In genomic region chr5:169018980-169019379, GRCh38 we compare ENCODE assay signal across 19 cellular contexts.
DNase-seq lines count a peak whose midpoint lies in the region; TF ChIP-seq lines count a peak whose summit lies in the region.
"Had no signal": no experiment of that assay in that cellular context is flagged by ENCODE, and none has a peak within 500 bp of the region (broad histone marks: within the 10 kb centered on the region; RNA-seq: fewer than 3 reads in every experiment).

No MANE protein-coding gene starts in this region.

- H3K79me2 ChIP-seq in mesendoderm (ENCODE audit: control insufficient read depth, insufficient read depth, low read length), result no peaks in the 10 kb centered on the region

- no peak for TF ChIP-seq CTCF in adrenal gland (IDR thresholded peaks at IDR 0.05)
- no peak for TF ChIP-seq CTCF in coronary artery (IDR thresholded peaks at IDR 0.05)
- no peak for TF ChIP-seq CTCF in testis (IDR thresholded peaks at IDR 0.05)
- TF ChIP-seq CTCF in brain microvascular endothelial cell (IDR thresholded peaks at IDR 0.05; ENCODE audit: low read depth, low read length, missing control alignments), result no peak

- H3K9ac ChIP-seq in mesendoderm (ENCODE audit: low read length), result no peak overlapping the region
- H3K9ac ChIP-seq: BLaER1 treated with 17β-estradiol and CSF1 and Interleukin-3, amounts not matched to agents 10 nM and 100 nM had no signal

- no peak overlapping the region for H3K4me2 ChIP-seq in mesendoderm (ENCODE audit: low read length)
- H3K4me2 ChIP-seq: BLaER1 treated with 17β-estradiol and CSF1 and Interleukin-3, amounts not matched to agents 10 nM and 100 nM; GM23338 had no signal

- H2BK15ac ChIP-seq in mesendoderm (replicated peaks; ENCODE audit: low read depth), result no peak overlapping the region

- H3K4me1 ChIP-seq in adrenal gland (replicated peaks in 1 of 2), result no peaks in the 10 kb centered on the region
- no peaks in the 10 kb centered on the region for H3K4me1 ChIP-seq in mesendoderm (ENCODE audit: control insufficient read depth, low read depth, low read length)
- H3K4me1 ChIP-seq in testis, result peaks cover 9% of the 10 kb centered on the region
- no peaks in the 10 kb centered on the region for H3K4me1 ChIP-seq in CD4-positive, alpha-beta memory T cell (ENCODE audit: insufficient read depth, low read length)
- H3K4me1 ChIP-seq: BLaER1 treated with 17β-estradiol and CSF1 and Interleukin-3, amounts not matched to agents 10 nM and 100 nM had no signal

- POLR2A ChIA-PET in CD4-positive, alpha-beta memory T cell (lab: Charles Lee; ENCODE audit: partially characterized antibody), result no interaction called here

- no peak overlapping the region for H3K23ac ChIP-seq in mesendoderm (ENCODE audit: low read length)

- no peak overlapping the region for H3K27ac Mint-ChIP-seq in CD4-positive, alpha-beta memory T cell
- H3K27ac Mint-ChIP-seq: B cell; CD8-positive, alpha-beta memory T cell; GM23338; IgD-negative memory B cell had no signal

- H3K4me3 ChIP-seq in adrenal gland (no peak overlapping the region), coronary artery (peak overlapping the region; percentile 27), mesendoderm (ENCODE audit: low read length) (no peak overlapping the region), testis (no peak overlapping the region), brain microvascular endothelial cell (ENCODE audit: low read depth, low read length) (no peak overlapping the region)
- no peak overlapping the region for H3K4me3 ChIP-seq in CD4-positive, alpha-beta memory T cell (ENCODE audit: low read length in 2 of 2)
- H3K4me3 ChIP-seq: BLaER1 treated with 17β-estradiol and CSF1 and Interleukin-3, amounts not matched to agents 10 nM and 100 nM; GM23338 had no signal

- no peak overlapping the region for H2BK120ac ChIP-seq in mesendoderm (ENCODE audit: low read depth, low read length)

- 46 to 54% (median 47%) methylated on average over 6 of the region's 6 CpGs for WGBS in adrenal gland, 4 donors
- WGBS in mesendoderm (ENCODE audit: extremely low coverage, insufficient coverage, low lambda C conversion rate), result no CpG with 5 or more reads among the region's 6 CpGs
- 43 to 51% methylated on average over 6 of the region's 6 CpGs for WGBS in testis, 2 donors

- H3K4me3 Mint-ChIP-seq in CD4-positive, alpha-beta memory T cell, result no peak overlapping the region
- H3K4me3 Mint-ChIP-seq: B cell; CD8-positive, alpha-beta memory T cell; GM23338; IgD-negative memory B cell had no signal

- no peak overlapping the region for H4K8ac ChIP-seq in mesendoderm (ENCODE audit: low read depth, low read length)

- no peak overlapping the region for H3K4ac ChIP-seq in mesendoderm (ENCODE audit: low read depth, low read length)

- H4K5ac ChIP-seq in mesendoderm (ENCODE audit: low read length), result no peak overlapping the region

- CTCF ChIA-PET in CD4-positive, alpha-beta memory T cell (lab: Charles Lee; ENCODE audit: partially characterized antibody), result no interaction called here

- intact Hi-C loops in adrenal gland (cut with DNase I), result no loop called here
- intact Hi-C loops in testis (cut with DNase I; ENCODE audit: low total_unique reads), result no loop called here
- intact Hi-C loops in CD4-positive, alpha-beta memory T cell (cut with micrococcal nuclease), result no loop called here

- TF ChIP-seq POLR2A in adrenal gland (IDR thresholded peaks at IDR 0.05) (no peak), testis (IDR thresholded peaks at IDR 0.05) (no peak)

- peaks cover 0 to 1% (median 0%) of the 10 kb centered on the region in 8 donors for H3K9me3 Mint-ChIP-seq in CD4-positive, alpha-beta memory T cell
- H3K9me3 Mint-ChIP-seq: GM23338, IgD-negative memory B cell had no signal

- in situ Hi-C loops in brain microvascular endothelial cell (cut with HindIII; ENCODE audit: low pct_ligation_motif_present, low sequenced_read_pairs), result no loop called here

- no peak overlapping the region for H3K18ac ChIP-seq in mesendoderm (ENCODE audit: low read length)

- H3K27me3 ChIP-seq in adrenal gland (no peaks in the 10 kb centered on the region), mesendoderm (ENCODE audit: insufficient read depth, low read length, poor library complexity) (no peaks in the 10 kb centered on the region), testis (no peaks in the 10 kb centered on the region), brain microvascular endothelial cell (replicated peaks) (no peaks in the 10 kb centered on the region)
- no peaks in the 10 kb centered on the region for H3K27me3 ChIP-seq in CD4-positive, alpha-beta memory T cell (ENCODE audit: insufficient read depth, low read length)
- H3K27me3 ChIP-seq: BLaER1 treated with 17β-estradiol and CSF1 and Interleukin-3, amounts not matched to agents 10 nM and 100 nM had no signal

- H3K27me3 Mint-ChIP-seq in CD4-positive, alpha-beta memory T cell, result peaks cover 4 to 5% of the 10 kb centered on the region in 2 donors

- no peak overlapping the region for H2BK5ac ChIP-seq in mesendoderm (ENCODE audit: low read length)

- H3K36me3 ChIP-seq in adrenal gland (replicated peaks in 1 of 2) (no peaks in the 10 kb centered on the region), mesendoderm (ENCODE audit: control insufficient read depth, insufficient read depth, low read length) (no peaks in the 10 kb centered on the region), testis (ENCODE audit: low read depth, missing control alignments) (no peaks in the 10 kb centered on the region), brain microvascular endothelial cell (replicated peaks) (no peaks in the 10 kb centered on the region)
- H3K36me3 ChIP-seq in CD4-positive, alpha-beta memory T cell (ENCODE audit: insufficient read depth, low read length), result no peaks in the 10 kb centered on the region
- H3K36me3 ChIP-seq: BLaER1 treated with 17β-estradiol and CSF1 and Interleukin-3, amounts not matched to agents 10 nM and 100 nM had no signal

- H3K36me3 Mint-ChIP-seq in CD4-positive, alpha-beta memory T cell, result no peaks in the 10 kb centered on the region
- H3K36me3 Mint-ChIP-seq: CD8-positive, alpha-beta memory T cell; IgD-negative memory B cell had no signal

- peak overlapping the region in 1 of 5 donors; percentile 63 for H3K27ac ChIP-seq in adrenal gland
- H3K27ac ChIP-seq in coronary artery, result peak overlapping the region in 1 of 2 donors; percentile 2
- H3K27ac ChIP-seq in mesendoderm (ENCODE audit: low read depth, low read length), result no peak overlapping the region
- H3K27ac ChIP-seq in testis, result no peak overlapping the region
- no peak overlapping the region for H3K27ac ChIP-seq in CD4-positive, alpha-beta memory T cell (ENCODE audit: low read depth, low read length)
- no peak overlapping the region for H3K27ac ChIP-seq in brain microvascular endothelial cell
- H3K27ac ChIP-seq: BLaER1 treated with 17β-estradiol and CSF1 and Interleukin-3, amounts not matched to agents 10 nM and 100 nM; HL-60 had no signal

- no peaks in the 10 kb centered on the region for H3K79me1 ChIP-seq in mesendoderm (ENCODE audit: low read length)

- H2AK5ac ChIP-seq in mesendoderm (ENCODE audit: low read length), result no peak overlapping the region

- no peak overlapping the region for H3K56ac ChIP-seq in mesendoderm (ENCODE audit: low read length)

- H3K9me3 ChIP-seq in adrenal gland (replicated peaks in 1 of 3) (no peaks in the 10 kb centered on the region), testis (no peaks in the 10 kb centered on the region)
- no peaks in the 10 kb centered on the region for H3K9me3 ChIP-seq in CD4-positive, alpha-beta memory T cell (ENCODE audit: control insufficient read depth in 1 of 2, low read length in 2 of 2)
- H3K9me3 ChIP-seq: BLaER1 treated with 17β-estradiol and CSF1 and Interleukin-3, amounts not matched to agents 10 nM and 100 nM had no signal

- H3K4me1 Mint-ChIP-seq in CD4-positive, alpha-beta memory T cell, result no peaks in the 10 kb centered on the region
- H3K4me1 Mint-ChIP-seq: B cell; CD8-positive, alpha-beta memory T cell; IgD-negative memory B cell had no signal

- peak in 5 of 7 donors; percentile 11 to 62 (median 36) for DNase-seq in adrenal gland
- DNase-seq in coronary artery (ENCODE audit: low spot score), result no peak
- peak; percentile 14 for DNase-seq in mesendoderm
- DNase-seq in testis, result peak; percentile 49
- no peak for DNase-seq in NCI-H345 treated with DMSO at 0.1 percent for 48 hours (lab: John Stamatoyannopoulos, UW; ENCODE audit: unreplicated experiment)
- no peak for DNase-seq in CD4-positive, alpha-beta memory T cell
- no peak for DNase-seq in brain microvascular endothelial cell
- DNase-seq in activated CD8-positive, alpha-beta memory T cell treated with anti-CD3 and anti-CD28 coated beads for 24 hours, result no peak
- DNase-seq: CD8-positive, alpha-beta memory T cell; COR-L47; DMS153; DMS79 treated with DMSO at 0.1 percent for 48 hours; GF-D8; HCEC 1CT had no signal

Comparison
In these comparisons a context has a peak if more than half of its experiments do, and no peak if none do; other contexts are left out.
1. DNase-seq: peak in adrenal gland (5 of 7), mesendoderm (single experiment) and testis (single experiment); none in coronary artery (single experiment), NCI-H345 treated with DMSO at 0.1 percent for 48 hours (single experiment), CD4-positive, alpha-beta memory T cell (0 of 5), brain microvascular endothelial cell (single experiment) and activated CD8-positive, alpha-beta memory T cell treated with anti-CD3 and anti-CD28 coated beads for 24 hours (single experiment).